Comparison of ENCODE assay signal across 19 cellular contexts in genomic region chr2:219803294-219803693, GRCh38.
DNase-seq lines count a peak whose midpoint lies in the region; ATAC-seq, FAIRE-seq and TF ChIP-seq lines count a peak whose summit lies in the region.
"Had no signal": no experiment of that assay in that cellular context is flagged by ENCODE, and none has a peak within 500 bp of the region (broad histone marks: within the 10 kb centered on the region; RNA-seq: fewer than 3 reads in every experiment).

No MANE protein-coding gene starts in this region.

- H3K36me3 Mint-ChIP-seq in astrocyte (ENCODE audit: low read depth, unreplicated experiment) = no peaks in the 10 kb centered on the region
- H3K36me3 Mint-ChIP-seq: T-cell had no signal

- H3K27ac ChIP-seq in astrocyte (ENCODE audit: low read depth, low read length) = no peak overlapping the region
- H3K27ac ChIP-seq in spleen = no peak overlapping the region
- H3K27ac ChIP-seq: PC-9, testis had no signal

- H3K9me3 Mint-ChIP-seq in astrocyte (ENCODE audit: unreplicated experiment) = peaks cover 6% of the 10 kb centered on the region

- in situ Hi-C loops in KBM-7 (cut with MboI; ENCODE audit: low pct_unique_long_range_greater_than_20kb, low sequenced_read_pairs) = no loop called here

- intact Hi-C loops in spleen (cut with DNase I; ENCODE audit: low total_unique reads) = no loop called here

- no peaks in the 10 kb centered on the region for H3K27me3 ChIP-seq in astrocyte (ENCODE audit: insufficient read depth, low read length)
- no peaks in the 10 kb centered on the region for H3K27me3 ChIP-seq in spleen (replicated peaks in 1 of 7)
- H3K27me3 ChIP-seq: testis had no signal

- H3K79me2 ChIP-seq in astrocyte (ENCODE audit: insufficient read depth, low read length) = no peaks in the 10 kb centered on the region

- peaks cover 6% of the 10 kb centered on the region for H3K27me3 Mint-ChIP-seq in astrocyte (ENCODE audit: low read depth, unreplicated experiment)
- H3K27me3 Mint-ChIP-seq: central memory CD8-positive, alpha-beta T cell had no signal

- ATAC-seq in HG03520 (IDR thresholded peaks at IDR 0.05; ENCODE audit: unreplicated experiment) = no peak
- ATAC-seq: activated CD4-positive, CD25-positive, alpha-beta regulatory T cell treated with anti-CD3 and anti-CD28 coated beads, Interleukin-2, amount 50 U/mL, for 24 hours; T-cell had no signal

- H3K9ac ChIP-seq in astrocyte (ENCODE audit: low read length) = no peak overlapping the region

- H3K4me2 ChIP-seq in astrocyte (ENCODE audit: low read length) = no peak overlapping the region
- H3K4me2 ChIP-seq: PC-9 had no signal

- peaks cover 8% of the 10 kb centered on the region for H3K4me1 Mint-ChIP-seq in astrocyte (ENCODE audit: low read depth, unreplicated experiment)
- H3K4me1 Mint-ChIP-seq: central memory CD8-positive, alpha-beta T cell; T-cell had no signal

- no peak for FAIRE-seq in astrocyte (lab: Jason Lieb, UNC)
- FAIRE-seq: GM12891 had no signal

- H3K4me3 ChIP-seq in astrocyte (ENCODE audit: insufficient read depth, low read depth, low read length) (no peak overlapping the region), spleen (no peak overlapping the region)
- H3K4me3 ChIP-seq: PC-9, testis had no signal

- no peak overlapping the region for H3K27ac Mint-ChIP-seq in astrocyte (ENCODE audit: unreplicated experiment)
- H3K27ac Mint-ChIP-seq: T-cell had no signal

- no peak for TF ChIP-seq POLR2A in spleen (IDR thresholded peaks at IDR 0.05)

- DNase-seq in EH (ENCODE audit: low read depth) (peak; percentile 64), KBM-7 (peak; percentile 2), astrocyte (ENCODE audit: low read depth) (peak; percentile 86), kidney tubule cell (ENCODE audit: low spot score) (peak; percentile 29), spleen (no peak), GDM1 (lab: John Stamatoyannopoulos, UW) (no peak)
- DNase-seq in stimulated activated CD4-positive, alpha-beta T cell treated with anti-CD3 and anti-CD28 coated beads, Interleukin-1b, Interleukin-23, amount 100 ng/mL, for 48 hours = no peak
- DNase-seq: activated naive CD4-positive, alpha-beta T cell treated with Interleukin-2 at 50 U/mL for 16 hours; C1 segment of cervical spinal cord; DMS79 treated with DMSO at 0.1 percent for 48 hours; kidney glomerular epithelial cell; PC-9; posterior cingulate gyrus; T-cell; testis had no signal

- H3K4me3 Mint-ChIP-seq in astrocyte (ENCODE audit: unreplicated experiment) = no peak overlapping the region
- H3K4me3 Mint-ChIP-seq: central memory CD8-positive, alpha-beta T cell; T-cell had no signal

- H2AFZ ChIP-seq in astrocyte (ENCODE audit: low read depth, low read length) = no peak overlapping the region
- H2AFZ ChIP-seq: PC-9 had no signal

- TF ChIP-seq CTCF in astrocyte (IDR thresholded peaks at IDR 0.05; ENCODE audit: insufficient read depth, low read depth, low read length) (no peak), spleen (IDR thresholded peaks at IDR 0.05 in 8 of 11, conservative IDR thresholded peaks at IDR 0.05 in 3 of 11) (no peak)

- H3K4me1 ChIP-seq in astrocyte (ENCODE audit: insufficient read depth, low read length) (no peaks in the 10 kb centered on the region), spleen (no peaks in the 10 kb centered on the region)
- H3K4me1 ChIP-seq: testis had no signal

- no peaks in the 10 kb centered on the region for H3K36me3 ChIP-seq in astrocyte (ENCODE audit: insufficient read depth, low read length)
- H3K36me3 ChIP-seq in spleen = no peaks in the 10 kb centered on the region

- H3K9me3 ChIP-seq in astrocyte (ENCODE audit: insufficient read depth, low read depth, low read length) (no peaks in the 10 kb centered on the region), spleen (peaks cover 0 to 22% (median 13%) of the 10 kb centered on the region in 8 donors)
- H3K9me3 ChIP-seq: testis had no signal

- WGBS in spleen, 5 donors = 63 to 77% (median 69%) methylated on average over 2 of the region's 2 CpGs

- H4K20me1 ChIP-seq in astrocyte (ENCODE audit: insufficient read depth, low read length) = no peaks in the 10 kb centered on the region

Comparison
In these comparisons a context has a peak if more than half of its experiments do, and no peak if none do; other contexts are left out.
1. DNase-seq: peak in EH (single experiment), KBM-7 (single experiment), astrocyte (single experiment) and kidney tubule cell (single experiment); none in spleen (single experiment), stimulated activated CD4-positive, alpha-beta T cell treated with anti-CD3 and anti-CD28 coated beads, Interleukin-1b, Interleukin-23, amount 100 ng/mL, for 48 hours (single experiment) and GDM1 (single experiment).